ENCODE assay signal across 22 cellular contexts in the genomic region with DNA sequence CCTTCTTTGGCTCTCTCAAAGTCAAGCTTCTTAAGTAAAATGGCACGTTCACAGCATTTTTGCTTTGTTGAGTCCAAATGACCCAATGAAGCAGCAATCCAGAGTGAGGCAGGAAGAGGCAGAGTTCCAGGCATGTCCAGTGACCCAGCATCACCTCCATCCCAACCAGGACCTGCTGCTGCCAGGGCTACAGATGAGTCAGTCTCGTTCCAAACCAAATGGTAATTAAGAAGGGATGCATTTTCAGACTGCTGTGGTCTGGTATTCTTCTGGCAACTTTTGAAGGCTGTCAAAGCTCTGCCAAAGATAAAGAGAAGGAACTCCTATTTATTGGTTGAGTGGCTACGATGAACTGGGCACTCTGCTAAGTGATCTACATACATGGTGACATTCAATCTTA.
DNase-seq lines count a peak whose midpoint lies in the region; TF ChIP-seq lines count a peak whose summit lies in the region.
"Had no signal": no experiment of that assay in that cellular context is flagged by ENCODE, and none has a peak within 500 bp of the region (broad histone marks: within the 10 kb centered on the region; RNA-seq: fewer than 3 reads in every experiment).

No MANE protein-coding gene starts in this region.

- no peaks in the 10 kb centered on the region for H3K9me3 ChIP-seq in BE2C
- H3K9me3 ChIP-seq in MG63 = no peaks in the 10 kb centered on the region
- no peaks in the 10 kb centered on the region for H3K9me3 ChIP-seq in esophagus muscularis mucosa
- no peaks in the 10 kb centered on the region for H3K9me3 ChIP-seq in osteoblast (ENCODE audit: low read depth, low read length)
- no peaks in the 10 kb centered on the region for H3K9me3 ChIP-seq in colonic mucosa
- H3K9me3 ChIP-seq: Caco-2, mucosa of descending colon had no signal

- no peak overlapping the region for H3K9ac ChIP-seq in colonic mucosa (ENCODE audit: low read depth in 2 of 2, low read length in 2 of 2)

- intact Hi-C loops in esophagus muscularis mucosa (cut with DNase I) (no loop called here), colonic mucosa (cut with DNase I) (no loop called here)

- DNase-seq in BE2C = peak; percentile 66
- peak; percentile 95 for DNase-seq in MG63
- DNase-seq in esophagus muscularis mucosa (ENCODE audit: extremely low spot score) = peak; percentile 91
- peak; percentile 35 for DNase-seq in osteoblast (ENCODE audit: insufficient read length, low spot score, missing footprints)
- DNase-seq in iPS-NIHi7 (ENCODE audit: extremely low spot score) = no peak
- DNase-seq in activated T-cell treated with anti-CD3 and anti-CD28 coated beads, Interleukin-2, amount 50 U/mL, for 48 hours = no peak
- DNase-seq in SIG-M5 treated with dmso at 0.1 percent for 504 hours (lab: John Stamatoyannopoulos, UW; ENCODE audit: unreplicated experiment) = no peak
- no peak for DNase-seq in colonic mucosa
- DNase-seq: activated CD4-positive, alpha-beta T cell treated with anti-CD3 and anti-CD28 coated beads, Interleukin-2, amount 10 ng/mL, durations not matched to agents 7 days and 5 days; activated CD8-positive, alpha-beta memory T cell treated with anti-CD3 and anti-CD28 coated beads, Interleukin-2, amount 50 U/mL, for 48 hours; activated naive CD4-positive, alpha-beta T cell; Caco-2; hippocampal formation; left cardiac atrium; mucosa of descending colon; NCI-H1092; NCI-H774; nucleus accumbens; PC-3; right cardiac atrium had no signal

- H3K4me1 ChIP-seq in BE2C (peaks cover 22% of the 10 kb centered on the region), esophagus muscularis mucosa (peaks cover 0 to 6% (median 0%) of the 10 kb centered on the region in 4 donors), osteoblast (ENCODE audit: insufficient read depth, low read length) (peaks cover 16% of the 10 kb centered on the region), colonic mucosa (no peaks in the 10 kb centered on the region)

- no peak overlapping the region for H2AFZ ChIP-seq in osteoblast (ENCODE audit: low read length)

- no peaks in the 10 kb centered on the region for H3K27me3 ChIP-seq in BE2C
- no peaks in the 10 kb centered on the region for H3K27me3 ChIP-seq in MG63
- no peaks in the 10 kb centered on the region for H3K27me3 ChIP-seq in esophagus muscularis mucosa
- no peaks in the 10 kb centered on the region for H3K27me3 ChIP-seq in osteoblast (ENCODE audit: insufficient read depth, low read length)
- H3K27me3 ChIP-seq in colonic mucosa = no peaks in the 10 kb centered on the region

- TF ChIP-seq POLR2A in esophagus muscularis mucosa (IDR thresholded peaks at IDR 0.05; ENCODE audit: low read depth) = no peak

- no peaks in the 10 kb centered on the region for H4K20me1 ChIP-seq in osteoblast (ENCODE audit: insufficient read depth, low read length)

- WGBS in esophagus muscularis mucosa = 46% methylated on average over 3 of the region's 3 CpGs

- H3K79me2 ChIP-seq in osteoblast (ENCODE audit: insufficient read depth, low read length) = no peaks in the 10 kb centered on the region

- no peak for TF ChIP-seq EP300 in esophagus muscularis mucosa (IDR thresholded peaks at IDR 0.05)

- H3K27ac ChIP-seq in esophagus muscularis mucosa (replicated peaks in 1 of 4) (no peak overlapping the region), osteoblast (ENCODE audit: low read depth, low read length) (peak overlapping the region; percentile 14), colonic mucosa (no peak overlapping the region)
- H3K27ac ChIP-seq: epithelial cell of prostate had no signal

- no peaks in the 10 kb centered on the region for H3K36me3 ChIP-seq in BE2C
- no peaks in the 10 kb centered on the region for H3K36me3 ChIP-seq in MG63
- H3K36me3 ChIP-seq in esophagus muscularis mucosa = no peaks in the 10 kb centered on the region
- no peaks in the 10 kb centered on the region for H3K36me3 ChIP-seq in osteoblast (ENCODE audit: insufficient read depth, low read length)
- no peaks in the 10 kb centered on the region for H3K36me3 ChIP-seq in colonic mucosa

- no peak for TF ChIP-seq CTCF in BE2C (IDR thresholded peaks at IDR 0.05; ENCODE audit: low read depth, low read length)
- no peak for TF ChIP-seq CTCF in esophagus muscularis mucosa (IDR thresholded peaks at IDR 0.05)
- no peak for TF ChIP-seq CTCF in osteoblast (IDR thresholded peaks at IDR 0.05; ENCODE audit: extremely low read depth, low read depth, low read length)
- TF ChIP-seq CTCF in colonic mucosa (IDR thresholded peaks at IDR 0.05) = no peak

- H3K4me2 ChIP-seq in osteoblast (ENCODE audit: insufficient read depth, low read length) = peak overlapping the region; percentile 16

- H3K4me3 ChIP-seq in BE2C (ENCODE audit: low read depth, low read length) = no peak overlapping the region
- no peak overlapping the region for H3K4me3 ChIP-seq in MG63
- no peak overlapping the region for H3K4me3 ChIP-seq in esophagus muscularis mucosa
- H3K4me3 ChIP-seq in osteoblast (ENCODE audit: insufficient read depth, low read length) = no peak overlapping the region
- no peak overlapping the region for H3K4me3 ChIP-seq in colonic mucosa
- H3K4me3 ChIP-seq: GM12878, mucosa of descending colon had no signal

Comparison
In these comparisons a context has a peak if more than half of its experiments do, and no peak if none do; other contexts are left out.
1. DNase-seq: peak in BE2C (single experiment), MG63 (single experiment), esophagus muscularis mucosa (single experiment) and osteoblast (single experiment); none in iPS-NIHi7 (single experiment), activated T-cell treated with anti-CD3 and anti-CD28 coated beads, Interleukin-2, amount 50 U/mL, for 48 hours (0 of 2), SIG-M5 treated with dmso at 0.1 percent for 504 hours (single experiment) and colonic mucosa (single experiment).